In genomic region chr1:211352985-211353515, GRCh38 we compare ENCODE assay signal across 1 cellular context.
TF ChIP-seq lines count a peak whose summit lies in the region.

No MANE protein-coding gene starts in this region.

TF ChIP-seq in GM23338, 12 proteins besides CTCF, POLR2A, EP300 and RAD21 (continued from another document):
- no peak for TF ChIP-seq REST (IDR thresholded peaks at IDR 0.05; ENCODE audit: unreplicated experiment)
- no peak for TF ChIP-seq CREB1 (CRISPR knock-in tag; IDR thresholded peaks at IDR 0.05; ENCODE audit: low read depth)
